ENCODE assay signal across 8 cellular contexts in the genomic region with DNA sequence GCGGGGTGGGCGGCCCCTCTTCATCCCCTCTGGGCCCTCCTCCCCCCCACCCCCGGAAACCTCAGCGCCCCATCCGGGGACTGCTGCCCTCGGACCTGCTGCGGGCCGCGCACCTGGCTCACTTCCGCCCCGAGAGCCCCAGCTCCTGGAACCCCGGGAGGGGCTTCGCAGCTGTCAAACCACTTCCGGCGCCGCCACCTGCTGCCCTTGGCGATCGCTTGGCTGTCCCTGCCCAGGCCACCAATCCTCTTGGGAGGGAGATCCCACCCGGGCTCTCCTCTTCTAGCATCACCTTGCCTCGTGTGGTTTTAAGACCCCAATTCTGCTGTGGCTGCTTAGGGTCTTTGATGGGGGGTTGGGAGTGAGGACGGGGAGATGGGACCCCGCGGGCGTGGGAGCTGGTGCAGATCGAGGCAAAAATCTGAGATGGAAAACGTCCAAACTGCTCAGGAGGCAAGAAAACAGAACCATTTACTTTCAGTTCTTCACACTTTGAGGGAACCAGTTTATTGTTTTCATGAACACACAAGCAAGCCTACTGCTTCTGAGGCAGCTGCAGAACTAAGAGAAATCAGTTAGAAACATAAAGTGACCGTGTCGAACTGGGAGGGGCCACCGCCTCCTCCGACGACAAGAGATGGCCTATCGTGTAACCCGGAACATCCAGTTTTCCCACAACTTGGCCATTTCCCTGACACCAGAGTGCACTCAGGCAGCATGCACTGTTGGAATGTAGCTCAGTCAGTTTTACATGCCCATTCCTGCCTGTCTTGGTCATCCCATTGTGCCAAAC. TPM values are rescaled to one million over a fixed set of nuclear protein-coding genes. Genes with fewer than 3 reads are reported as not detected.
DNase-seq lines count a peak whose midpoint lies in the region; ATAC-seq and TF ChIP-seq lines count a peak whose summit lies in the region.

No MANE protein-coding gene starts in this region.

- H3K27me3 ChIP-seq in effector memory CD4-positive, alpha-beta T cell (replicated peaks; ENCODE audit: control insufficient read depth, insufficient read depth, low read length, poor library complexity, severe bottlenecking) = no peaks in the 10 kb centered on the region

- intact Hi-C loops in activated CD4-positive, alpha-beta memory T cell treated with anti-CD3 and anti-CD28 coated beads for 36 hours (cut with micrococcal nuclease) = loop anchor here (1.0 to 10.0 kb wide), 6 partner anchors 10 to 759 kb away; partner anchors contain the start of genes EOLA2 and MAMLD1

- POLR2A ChIA-PET in activated CD4-positive, alpha-beta memory T cell treated with anti-CD3 and anti-CD28 coated beads for 36 hours (lab: Charles Lee) = interaction anchor here (0.9 to 2.6 kb wide), 6 partner anchors 8 to 754 kb away, joined by 3 to 19 read pairs (median 4); no protein-coding TSS in a partner anchor

- DNase-seq in AG09309 (ENCODE audit: low read depth) (peak; percentile 56), NCI-H2196 (lab: John Stamatoyannopoulos, UW; ENCODE audit: unreplicated experiment) (peak; percentile 70)
- DNase-seq in activated CD4-positive, alpha-beta memory T cell treated with anti-CD3 and anti-CD28 coated beads for 36 hours = peak; percentile 86
- peak; percentile 47 to 64 (median 48) for DNase-seq in effector memory CD4-positive, alpha-beta T cell
- peak; percentile 35 to 64 for DNase-seq in stimulated activated CD8-positive, alpha-beta memory T cell treated with anti-CD3 and anti-CD28 coated beads, Interleukin-7, amount 100 ng/mL, for 4 hours (ENCODE audit: low read depth in 2 of 2)

- H3K9me3 Mint-ChIP-seq in activated CD4-positive, alpha-beta memory T cell treated with anti-CD3 and anti-CD28 coated beads for 36 hours = no peaks in the 10 kb centered on the region

- no peaks in the 10 kb centered on the region for H3K36me3 ChIP-seq in effector memory CD4-positive, alpha-beta T cell (ENCODE audit: control insufficient read depth, insufficient read depth, low read length)
- no peaks in the 10 kb centered on the region for H3K36me3 ChIP-seq in mesodermal cell (ENCODE audit: control insufficient read depth, insufficient read depth, low read length)

- H3K4me1 Mint-ChIP-seq in activated CD4-positive, alpha-beta memory T cell treated with anti-CD3 and anti-CD28 coated beads for 36 hours (ENCODE audit: low read depth) = peaks cover 62% of the 10 kb centered on the region

- H3K27ac Mint-ChIP-seq in activated CD4-positive, alpha-beta memory T cell treated with anti-CD3 and anti-CD28 coated beads for 36 hours = peak overlapping the region; percentile 98

- H3K4me1 ChIP-seq in effector memory CD4-positive, alpha-beta T cell (ENCODE audit: control insufficient read depth, insufficient read depth, low read length, poor library complexity, severe bottlenecking) = peaks cover 32% of the 10 kb centered on the region
- H3K4me1 ChIP-seq in mesodermal cell (ENCODE audit: control insufficient read depth, insufficient read depth, low read length, poor library complexity, severe bottlenecking) = no peaks in the 10 kb centered on the region

- CTCF ChIA-PET in activated CD4-positive, alpha-beta memory T cell treated with anti-CD3 and anti-CD28 coated beads for 36 hours (lab: Charles Lee) = interaction anchor here (1.0 to 2.4 kb wide), 3 partner anchors 9 to 22 kb away, joined by 3 to 13 read pairs (median 4); no protein-coding TSS in a partner anchor

- TF ChIP-seq CTCF in AG09309 (IDR thresholded peaks at IDR 0.05; ENCODE audit: control insufficient read depth, insufficient read depth, low read depth, low read length, missing control alignments) = no peak

- WGBS in mesodermal cell (ENCODE audit: insufficient coverage in 2 of 2), 2 experiments = 23 to 25% methylated on average over 7 to 22 of the region's 33 CpGs

- ATAC-seq in GM18868 (IDR thresholded peaks at IDR 0.05; ENCODE audit: unreplicated experiment) (peak; percentile 74), HG03064 (IDR thresholded peaks at IDR 0.05; ENCODE audit: low read depth, unreplicated experiment) (peak; percentile 76)

- no peaks in the 10 kb centered on the region for H3K9me3 ChIP-seq in effector memory CD4-positive, alpha-beta T cell (ENCODE audit: control insufficient read depth, low read length)
- H3K9me3 ChIP-seq in mesodermal cell (ENCODE audit: control insufficient read depth, low read length) = peaks cover 4% of the 10 kb centered on the region

- H3K27ac ChIP-seq in effector memory CD4-positive, alpha-beta T cell (ENCODE audit: insufficient read depth, low read length, poor library complexity, severe bottlenecking) = peak overlapping the region; percentile 78
- H3K27ac ChIP-seq in mesodermal cell (ENCODE audit: low read depth, low read length, severe bottlenecking) = no peak overlapping the region

- H3K27me3 Mint-ChIP-seq in activated CD4-positive, alpha-beta memory T cell treated with anti-CD3 and anti-CD28 coated beads for 36 hours = no peaks in the 10 kb centered on the region

- H3K36me3 Mint-ChIP-seq in activated CD4-positive, alpha-beta memory T cell treated with anti-CD3 and anti-CD28 coated beads for 36 hours = peaks cover 13% of the 10 kb centered on the region

- peak overlapping the region; percentile 89 for H3K4me3 Mint-ChIP-seq in activated CD4-positive, alpha-beta memory T cell treated with anti-CD3 and anti-CD28 coated beads for 36 hours

- H3K4me3 ChIP-seq in AG09309 (ENCODE audit: control insufficient read depth, low read depth, low read length) (peak overlapping the region; percentile 65), mesodermal cell (ENCODE audit: extremely low read depth, insufficient read depth, low read length, poor library complexity, severe bottlenecking) (peak overlapping the region; percentile 37)
- H3K4me3 ChIP-seq in effector memory CD4-positive, alpha-beta T cell (ENCODE audit: insufficient read depth, low read depth, low read length, poor library complexity, severe bottlenecking) = peak overlapping the region; percentile 48

RNA-seq across cellular contexts. Expression of gene MTMR1, which starts 0.8 kb away (rescaled TPM):
- 10 to 100 TPM; 43.2 to 44.4 TPM for total RNA-seq in activated CD4-positive, alpha-beta memory T cell treated with anti-CD3 and anti-CD28 coated beads for 36 hours
- 8.5 TPM for polyA plus RNA-seq in mesodermal cell (2013, experiment 1 of 2)
- polyA plus RNA-seq in mesodermal cell (2013, experiment 2 of 2) = 11.1 TPM
